Comparison of ENCODE assay signal across 9 cellular contexts in the genomic region with DNA sequence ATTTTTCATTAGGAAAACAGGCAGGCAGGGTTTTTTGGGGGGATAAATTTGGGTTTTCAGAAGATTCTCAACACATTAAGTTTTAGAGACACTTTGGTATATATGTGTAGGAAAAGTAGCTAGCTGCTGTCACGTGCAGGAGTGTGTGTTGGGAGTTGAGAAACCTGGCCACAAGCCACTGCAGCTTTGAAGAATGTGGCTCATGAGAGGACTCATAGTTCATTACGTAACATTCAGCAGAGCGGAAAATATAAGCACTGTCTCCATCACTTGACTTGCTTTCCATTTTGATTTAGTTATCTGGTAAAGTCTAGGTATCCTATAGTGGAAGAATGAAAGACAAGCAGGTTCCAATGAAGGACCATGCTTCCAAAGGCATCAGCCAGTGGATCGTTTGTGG. TPM values are rescaled to one million over a fixed set of nuclear protein-coding genes. Genes with fewer than 3 reads are reported as not detected.
DNase-seq lines count a peak whose midpoint lies in the region; ATAC-seq and TF ChIP-seq lines count a peak whose summit lies in the region.
"Had no signal": no experiment of that assay in that cellular context is flagged by ENCODE, and none has a peak within 500 bp of the region (broad histone marks: within the 10 kb centered on the region; RNA-seq: fewer than 3 reads in every experiment).

No MANE protein-coding gene starts in this region.

- peak; percentile 88 to 89 for ATAC-seq in activated CD4-positive, CD25-positive, alpha-beta regulatory T cell treated with anti-CD3 and anti-CD28 coated beads, Interleukin-2, amount 50 U/mL, for 24 hours
- no peak for ATAC-seq in GM18873 (IDR thresholded peaks at IDR 0.05; ENCODE audit: low FRiP score, unreplicated experiment)

- H3K27ac Mint-ChIP-seq in nephron = peak overlapping the region in 2 of 3 experiments; percentile 1 to 8
- H3K27ac Mint-ChIP-seq: T-helper 1 cell treated with Interleukin-12 subunit alpha and Interleukin-12 subunit beta and Interleukin-4 antibody, amounts not matched to agents 30 μg/mL and 1 μg/mL, for 36 hours had no signal

- no peak overlapping the region for H3K4me3 ChIP-seq in PC-9
- H3K4me3 ChIP-seq in coronary artery = peak overlapping the region; percentile 14

- no peaks in the 10 kb centered on the region for H3K9me3 ChIP-seq in PC-9 (ENCODE audit: insufficient read depth, low read depth)

- no peak overlapping the region for H3K4me2 ChIP-seq in PC-9

- H3F3A ChIP-seq in PC-9 (ENCODE audit: insufficient read depth, low read depth) = no peaks in the 10 kb centered on the region

- CTCF ChIA-PET in PC-9 (lab: Charles Lee) = no interaction called here

- H3K4me1 Mint-ChIP-seq in nephron = peaks cover 32% of the 10 kb centered on the region

- POLR2A ChIA-PET in PC-9 (lab: Charles Lee; ENCODE audit: unreplicated experiment) = no interaction called here

- no peaks in the 10 kb centered on the region for H3K9me2 ChIP-seq in PC-9 (ENCODE audit: insufficient read depth)

- BruUV-seq in PC-9 (replicated peaks; lab: Mats Ljungman, UMichigan) = no TSS peak

- no peaks in the 10 kb centered on the region for H4K20me1 ChIP-seq in PC-9 (ENCODE audit: insufficient read depth)

- intact Hi-C loops in PC-9 (cut with micrococcal nuclease; ENCODE audit: unreplicated experiment) = loop anchor here (2.0 kb wide), 1 partner anchor 129 kb away; no protein-coding TSS in a partner anchor

- H2AFZ ChIP-seq in PC-9 = no peak overlapping the region

- peaks cover 4% of the 10 kb centered on the region; the same call in 1 of the 2 replicates for H3K4me1 ChIP-seq in PC-9 (replicated peaks; ENCODE audit: insufficient read depth)

- H3K9me3 Mint-ChIP-seq in nephron = no peaks in the 10 kb centered on the region
- H3K9me3 Mint-ChIP-seq: T-helper 1 cell treated with Interleukin-12 subunit alpha and Interleukin-12 subunit beta and Interleukin-4 antibody, amounts not matched to agents 30 μg/mL and 1 μg/mL, for 36 hours had no signal

- no peak overlapping the region for H3K4me3 Mint-ChIP-seq in nephron
- H3K4me3 Mint-ChIP-seq: T-helper 1 cell treated with Interleukin-12 subunit alpha and Interleukin-12 subunit beta and Interleukin-4 antibody, amounts not matched to agents 30 μg/mL and 1 μg/mL, for 36 hours had no signal

- no peaks in the 10 kb centered on the region for H3K27me3 ChIP-seq in PC-9 (ENCODE audit: insufficient read depth, low read depth)

- H3K27me3 Mint-ChIP-seq in nephron (ENCODE audit: low read depth) = no peaks in the 10 kb centered on the region

- no peak for DNase-seq in activated CD4-positive, CD25-positive, alpha-beta regulatory T cell treated with anti-CD3 and anti-CD28 coated beads, Interleukin-2, amount 50 U/mL, for 72 hours
- DNase-seq in PC-9 = peak; percentile 4 to 59
- DNase-seq in coronary artery (ENCODE audit: low spot score) = peak; percentile 77
- DNase-seq in SW 1271 (lab: John Stamatoyannopoulos, UW) = no peak
- DNase-seq in NCI-H774 (lab: John Stamatoyannopoulos, UW) = no peak

- no peaks in the 10 kb centered on the region for H3K36me3 Mint-ChIP-seq in nephron (ENCODE audit: low read depth)

- no peaks in the 10 kb centered on the region for H3K36me3 ChIP-seq in PC-9 (ENCODE audit: low read depth)

- H3K27ac ChIP-seq in PC-9 (no peak overlapping the region), coronary artery (peak overlapping the region; percentile 71 to 80)

- H3K79me2 ChIP-seq in PC-9 (ENCODE audit: low read depth) = no peaks in the 10 kb centered on the region

- TF ChIP-seq CTCF in PC-9 (conservative IDR thresholded peaks at IDR 0.05) (no peak), coronary artery (IDR thresholded peaks at IDR 0.05) (no peak), nephron (IDR thresholded peaks at IDR 0.05; ENCODE audit: unreplicated experiment in 3 of 3) (no peak)

RNA-seq across cellular contexts. Expression of gene SMNDC1, which starts 31.2 kb away (rescaled TPM):
- total RNA-seq in PC-9 (2021) = 23.1 and 26.9 TPM in 2 replicates

Comparison
In these comparisons a context has a peak if more than half of its experiments do, and no peak if none do; other contexts are left out.
1. DNase-seq: peak in PC-9 (2 of 2) and coronary artery (single experiment); none in activated CD4-positive, CD25-positive, alpha-beta regulatory T cell treated with anti-CD3 and anti-CD28 coated beads, Interleukin-2, amount 50 U/mL, for 72 hours (single experiment), SW 1271 (0 of 2) and NCI-H774 (single experiment).